In the genomic region with DNA sequence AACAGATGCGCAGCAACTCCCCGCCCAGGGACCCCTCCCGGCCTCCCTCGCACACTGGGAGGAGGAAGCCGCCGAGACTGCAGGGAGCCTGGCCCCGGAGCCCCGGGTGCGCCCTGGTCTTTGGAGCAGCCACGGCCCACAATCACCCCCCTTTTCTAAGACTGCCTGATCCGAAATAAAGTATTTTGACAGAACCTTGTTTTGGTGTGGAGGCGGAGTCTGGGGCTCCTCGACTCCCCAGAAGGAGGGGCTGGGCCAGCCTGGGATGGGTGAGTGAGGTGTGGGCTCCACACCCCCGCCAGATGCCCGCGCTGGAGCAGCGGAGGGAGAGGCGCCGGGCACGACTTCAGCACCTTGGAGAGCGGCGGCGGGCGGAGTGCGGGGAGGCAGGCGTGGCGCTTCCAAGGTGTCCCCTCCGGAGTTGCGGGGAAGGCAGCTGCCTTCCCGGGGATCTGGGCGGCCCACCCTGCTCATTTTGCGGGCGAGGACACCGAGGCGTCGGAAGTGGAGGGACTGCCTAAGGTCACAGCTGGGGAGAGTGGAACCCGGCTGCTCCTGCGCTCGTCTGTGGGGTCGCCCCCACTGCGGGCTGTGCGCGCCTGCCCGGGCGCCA, we compare ENCODE assay signal across 9 cellular contexts. TPM values are rescaled to one million over a fixed set of nuclear protein-coding genes. Genes with fewer than 3 reads are reported as not detected.
DNase-seq lines count a peak whose midpoint lies in the region; ATAC-seq and TF ChIP-seq lines count a peak whose summit lies in the region.
"Had no signal": no experiment of that assay in that cellular context is flagged by ENCODE, and none has a peak within 500 bp of the region (broad histone marks: within the 10 kb centered on the region; RNA-seq: fewer than 3 reads in every experiment).

No MANE protein-coding gene starts in this region.

- 7% methylated on average over 26 to 31 of the region's 45 CpGs for WGBS in lower leg skin, 2 donors

- H3K4me1 ChIP-seq in HAP-1 (no peaks in the 10 kb centered on the region), SJCRH30 (no peaks in the 10 kb centered on the region)

- TF ChIP-seq POLR2A in lower leg skin (IDR thresholded peaks at IDR 0.05) = no peak

- H3K27me3 ChIP-seq in HAP-1 (ENCODE audit: low read depth) (peaks cover 6% of the 10 kb centered on the region), SJCRH30 (no peaks in the 10 kb centered on the region)

- H3K4me3 ChIP-seq in HAP-1 = no peak overlapping the region
- H3K4me3 ChIP-seq in SJCRH30 = no peak overlapping the region
- H3K4me3 ChIP-seq in iPS-18c (ENCODE audit: insufficient read depth, low read depth, low read length) = peak overlapping the region; percentile 25; the same call in 1 of the 2 replicates
- no peak overlapping the region for H3K4me3 ChIP-seq in lower leg skin (ENCODE audit: low read depth, poor library complexity, severe bottlenecking)

- DNase-seq in HAP-1 (ENCODE audit: low spot score in 2 of 2) (peak; percentile 27 to 85), SJCRH30 (peak; percentile 68 to 75), lower leg skin (ENCODE audit: low spot score in 2 of 2) (no peak), medulla oblongata (ENCODE audit: extremely low spot score) (no peak)
- DNase-seq in activated gamma-delta T cell treated with anti-CD3 and anti-CD28 coated beads, Interleukin-2, amount 50 U/mL, for 16 hours (ENCODE audit: low read depth) = peak; percentile 53
- peak; percentile 75 to 77 for DNase-seq in stimulated activated CD4-positive, alpha-beta T cell treated with anti-CD3 and anti-CD28 coated beads, Interleukin-2, amount 100 ng/mL, for 24 hours

- ATAC-seq in HG03442 (IDR thresholded peaks at IDR 0.05; ENCODE audit: unreplicated experiment) = no peak

- intact Hi-C loops in lower leg skin (cut with DNase I; ENCODE audit: low total_unique reads) = no loop called here

- H3K36me3 ChIP-seq in HAP-1 (replicated peaks) = no peaks in the 10 kb centered on the region
- no peaks in the 10 kb centered on the region for H3K36me3 ChIP-seq in SJCRH30

- TF ChIP-seq CTCF in lower leg skin (IDR thresholded peaks at IDR 0.05) = no peak

- H3K9me3 ChIP-seq in HAP-1 = no peaks in the 10 kb centered on the region
- H3K9me3 ChIP-seq in SJCRH30 (replicated peaks) = no peaks in the 10 kb centered on the region
- H3K9me3 ChIP-seq in iPS-18c (ENCODE audit: control insufficient read depth, insufficient read depth, low read length) = no peaks in the 10 kb centered on the region

- no peak overlapping the region for H3K27ac ChIP-seq in SJCRH30

- in situ Hi-C loops in HAP-1 (cut with MboI; ENCODE audit: low sequenced_read_pairs) = no loop called here

RNA-seq across cellular contexts. Expression of a gene that starts 9.4 kb away (rescaled TPM):
- total RNA-seq in SJCRH30 (2014; rRNA removed; shearing (Covaris generic)) = 11.3 and 14.0 TPM in 2 replicates
- 10 to 100 TPM; 18.7 to 39.8 (median 32.9) TPM for total RNA-seq in lower leg skin

RNA-seq across cellular contexts. Expression of a gene that starts 9.5 kb away (rescaled TPM):
- 0.05 and 0.45 TPM in 2 replicates for total RNA-seq in SJCRH30 (2014; rRNA removed; shearing (Covaris generic))
- total RNA-seq in lower leg skin = 1 to 10 TPM in 2 of 4 donors, under 1 TPM in 1, not detected in 1; 0.22 to 3.2 (median 1.5) TPM

RNA-seq across cellular contexts. Expression of a gene that starts 19.5 kb away (rescaled TPM):
- not detected in 2 replicates for total RNA-seq in SJCRH30 (2014; rRNA removed; shearing (Covaris generic))
- total RNA-seq in lower leg skin = not detected
- total RNA-seq: HT1080 had no signal

RNA-seq across cellular contexts. Expression of a gene that starts 49.0 kb away (rescaled TPM):
- total RNA-seq in SJCRH30 (2014; rRNA removed; shearing (Covaris generic)) = 118 and 122 TPM in 2 replicates
- 100 to 1,000 TPM in 3 of 4 donors, 10 to 100 TPM in 1; 89.0 to 111 (median 106) TPM for total RNA-seq in lower leg skin

RNA-seq across cellular contexts. Expression of a gene that starts 56.4 kb away (rescaled TPM):
- not detected in 2 replicates for total RNA-seq in SJCRH30 (2014; rRNA removed; shearing (Covaris generic))
- total RNA-seq in lower leg skin = 1 to 10 TPM in 1 of 4 donors, not detected in 3; 2.2 TPM

Comparison
In these comparisons a context has a peak if more than half of its experiments do, and no peak if none do; other contexts are left out.
1. DNase-seq: peak in HAP-1 (2 of 2), SJCRH30 (2 of 2), activated gamma-delta T cell treated with anti-CD3 and anti-CD28 coated beads, Interleukin-2, amount 50 U/mL, for 16 hours (single experiment) and stimulated activated CD4-positive, alpha-beta T cell treated with anti-CD3 and anti-CD28 coated beads, Interleukin-2, amount 100 ng/mL, for 24 hours (2 of 2); none in lower leg skin (0 of 2) and medulla oblongata (single experiment).